In the genomic region with DNA sequence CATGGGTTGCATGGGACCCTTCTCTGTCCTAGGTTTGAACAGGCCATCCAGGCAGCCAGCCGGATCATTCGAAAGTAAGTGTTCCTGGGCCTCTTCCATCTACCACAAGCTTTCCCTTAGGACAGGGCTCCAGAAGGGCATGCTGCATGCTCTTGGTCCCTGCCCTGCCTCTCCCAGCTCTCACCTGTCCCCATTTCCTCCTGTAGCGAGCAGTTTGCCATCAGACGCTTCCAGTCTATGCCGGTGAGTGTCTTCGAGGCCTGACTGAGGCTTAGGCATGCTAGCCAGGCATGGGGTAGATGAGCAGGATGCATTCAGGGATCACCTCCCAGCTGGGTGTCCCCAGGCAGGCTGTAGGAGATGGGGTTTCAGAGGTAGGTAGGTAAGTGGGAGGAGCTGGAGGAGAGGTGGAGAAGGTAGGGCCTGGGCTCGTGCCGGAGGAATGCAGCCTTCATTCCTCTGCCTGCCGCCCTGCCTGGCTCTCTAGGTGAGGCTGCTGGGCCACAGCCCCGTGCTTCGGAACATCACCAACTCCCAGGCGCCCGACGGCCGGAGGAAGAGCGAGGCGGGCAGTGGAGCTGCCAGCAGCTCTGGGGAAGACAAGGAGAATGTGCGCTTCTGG, we compare ENCODE assay signal across 1 cellular context.
TF ChIP-seq lines count a peak whose summit lies in the region.

No MANE protein-coding gene starts in this region.

TF ChIP-seq in GM12878, 131 proteins besides CTCF, POLR2A, EP300 and RAD21:
- TF ChIP-seq ZNF622 (IDR thresholded peaks at IDR 0.05): no peak
- TF ChIP-seq, protein P1, sequence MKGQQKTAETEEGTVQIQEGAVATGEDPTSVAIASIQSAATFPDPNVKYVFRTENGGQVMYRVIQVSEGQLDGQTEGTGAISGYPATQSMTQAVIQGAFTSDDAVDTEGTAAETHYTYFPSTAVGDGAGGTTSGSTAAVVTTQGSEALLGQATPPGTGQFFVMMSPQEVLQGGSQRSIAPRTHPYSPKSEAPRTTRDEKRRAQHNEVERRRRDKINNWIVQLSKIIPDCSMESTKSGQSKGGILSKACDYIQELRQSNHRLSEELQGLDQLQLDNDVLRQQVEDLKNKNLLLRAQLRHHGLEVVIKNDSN (IDR thresholded peaks at IDR 0.05; ENCODE audit: borderline replicate concordance, extremely low read length, insufficient read depth, low read depth, low read length): no peak
- TF ChIP-seq HCFC1 (IDR thresholded peaks at IDR 0.05; ENCODE audit: low read length): no peak
- TF ChIP-seq DPF2 (IDR thresholded peaks at IDR 0.05): no peak
